10 cellular contexts compared by ENCODE assay signal in the genomic region with DNA sequence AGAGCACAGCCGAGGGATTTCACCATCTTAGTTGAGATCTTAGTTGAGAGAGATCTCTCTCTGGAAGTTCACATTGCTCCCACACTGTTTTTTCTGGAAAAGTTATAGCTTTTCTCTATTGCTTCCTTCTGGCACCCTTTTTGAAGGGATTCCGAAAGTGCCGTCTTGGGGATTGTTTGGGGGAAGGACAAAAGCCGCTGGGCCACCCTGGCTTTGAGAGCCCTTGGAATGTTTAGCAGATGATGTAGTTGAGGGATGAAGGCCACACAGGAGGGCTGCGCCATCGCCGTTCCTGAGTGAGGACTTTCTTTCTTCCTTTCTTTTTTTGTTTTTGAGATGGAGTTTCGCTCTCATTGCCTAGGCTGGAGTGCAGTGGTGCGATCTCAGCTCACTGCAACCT. TPM values are rescaled to one million over a fixed set of nuclear protein-coding genes. Genes with fewer than 3 reads are reported as not detected.
DNase-seq lines count a peak whose midpoint lies in the region; TF ChIP-seq lines count a peak whose summit lies in the region.
"Had no signal": no experiment of that assay in that cellular context is flagged by ENCODE, and none has a peak within 500 bp of the region (broad histone marks: within the 10 kb centered on the region; RNA-seq: fewer than 3 reads in every experiment).

No MANE protein-coding gene starts in this region.

- intact Hi-C loops in spleen (cut with DNase I; ENCODE audit: low total_unique reads) (no loop called here), posterior vena cava (cut with DNase I) (no loop called here)

- H2AFZ ChIP-seq in GM23248: peak overlapping the region; percentile 64

- H3K36me3 ChIP-seq in GM23248 (ENCODE audit: low read depth) (no peaks in the 10 kb centered on the region), adipocyte (ENCODE audit: control insufficient read depth, insufficient read depth, low read length, severe bottlenecking) (no peaks in the 10 kb centered on the region), spleen (no peaks in the 10 kb centered on the region)

- 54 to 60% methylated on average over 9 of the region's 9 CpGs for WGBS in GM23248 (ENCODE audit: low coverage in 1 of 2, low lambda C conversion rate in 2 of 2, missing lambda C conversion rate in 2 of 2), 2 experiments
- 70 to 85% (median 75%) methylated on average over 9 of the region's 9 CpGs for WGBS in spleen, 5 donors

- H3K27ac ChIP-seq in GM23248: peak overlapping the region; percentile 66
- H3K27ac ChIP-seq in spleen: peak overlapping the region in 6 of 8 donors; percentile 28 to 85 (median 72)

- H4K20me1 ChIP-seq in GM23248 (ENCODE audit: insufficient read depth): no peaks in the 10 kb centered on the region

- no peaks in the 10 kb centered on the region for H3K9me3 ChIP-seq in GM23248 (ENCODE audit: low read depth)
- H3K9me3 ChIP-seq in adipocyte (ENCODE audit: control insufficient read depth, low read length): no peaks in the 10 kb centered on the region
- no peaks in the 10 kb centered on the region for H3K9me3 ChIP-seq in spleen

- DNase-seq in GM23248 (no peak), adipocyte (ENCODE audit: low read depth) (no peak), islet precursor cell (peak; percentile 20), spleen (no peak), posterior vena cava (ENCODE audit: low spot score) (no peak), progenitor cell of endocrine pancreas (ENCODE audit: low spot score, unreplicated experiment) (no peak), NCI-H1105 treated with DMSO at 0.1 percent for 48 hours (lab: John Stamatoyannopoulos, UW) (no peak)
- DNase-seq in activated T-cell treated with anti-CD3 and anti-CD28 coated beads, Interleukin-2, amount 50 U/mL, for 1 hour: no peak
- DNase-seq: activated naive CD4-positive, alpha-beta T cell treated with anti-CD3 and anti-CD28 coated beads for 36 hours; NCI-H187 had no signal

- no peak for TF ChIP-seq POLR2A in spleen (IDR thresholded peaks at IDR 0.05)

- H3K4me2 ChIP-seq in GM23248 (ENCODE audit: unreplicated experiment): peak overlapping the region; percentile 31

- no peak for TF ChIP-seq CTCF in spleen (IDR thresholded peaks at IDR 0.05 in 8 of 11, conservative IDR thresholded peaks at IDR 0.05 in 3 of 11)
- no peak for TF ChIP-seq CTCF in progenitor cell of endocrine pancreas (IDR thresholded peaks at IDR 0.05; ENCODE audit: unreplicated experiment)

- no peaks in the 10 kb centered on the region for H3K9me2 ChIP-seq in GM23248 (ENCODE audit: insufficient read depth)

- H3K27me3 Mint-ChIP-seq in progenitor cell of endocrine pancreas: no peaks in the 10 kb centered on the region

- H3K4me1 Mint-ChIP-seq in progenitor cell of endocrine pancreas (ENCODE audit: low read depth): peaks cover 65% of the 10 kb centered on the region

- no peak overlapping the region for H3K27ac Mint-ChIP-seq in progenitor cell of endocrine pancreas
- H3K27ac Mint-ChIP-seq: activated naive CD4-positive, alpha-beta T cell treated with anti-CD3 and anti-CD28 coated beads for 36 hours had no signal

- H3K4me3 ChIP-seq in GM23248: no peak overlapping the region
- no peak overlapping the region for H3K4me3 ChIP-seq in adipocyte (ENCODE audit: low read length)
- H3K4me3 ChIP-seq in spleen: no peak overlapping the region

- H3K9me3 Mint-ChIP-seq in progenitor cell of endocrine pancreas (ENCODE audit: low read depth): no peaks in the 10 kb centered on the region
- H3K9me3 Mint-ChIP-seq: activated naive CD4-positive, alpha-beta T cell treated with anti-CD3 and anti-CD28 coated beads for 36 hours had no signal

- H3F3A ChIP-seq in GM23248 (ENCODE audit: insufficient read depth): no peaks in the 10 kb centered on the region; the same call in 1 of the 2 replicates

- H3K4me3 Mint-ChIP-seq in progenitor cell of endocrine pancreas (ENCODE audit: low read depth): no peak overlapping the region
- H3K4me3 Mint-ChIP-seq: activated naive CD4-positive, alpha-beta T cell treated with anti-CD3 and anti-CD28 coated beads for 36 hours had no signal

- peaks cover 6% of the 10 kb centered on the region for H3K36me3 Mint-ChIP-seq in progenitor cell of endocrine pancreas (ENCODE audit: insufficient read depth)

- peaks cover 27% of the 10 kb centered on the region for H3K4me1 ChIP-seq in GM23248 (ENCODE audit: insufficient read depth)
- peaks cover 19% of the 10 kb centered on the region for H3K4me1 ChIP-seq in adipocyte (ENCODE audit: control insufficient read depth, insufficient read depth, low read length)
- peaks cover 35 to 100% (median 82%) of the 10 kb centered on the region in 6 donors for H3K4me1 ChIP-seq in spleen

- in situ Hi-C loops in GM23248 (cut with MboI): no loop called here

- H3K27me3 ChIP-seq in GM23248 (replicated peaks; ENCODE audit: insufficient read depth) (no peaks in the 10 kb centered on the region), adipocyte (replicated peaks; ENCODE audit: control insufficient read depth, insufficient read depth, low read length) (peaks cover 21% of the 10 kb centered on the region), spleen (replicated peaks in 1 of 7) (no peaks in the 10 kb centered on the region)

- H3K79me2 ChIP-seq in GM23248 (ENCODE audit: insufficient read depth): no peaks in the 10 kb centered on the region

- H3K9ac ChIP-seq in GM23248 (peak overlapping the region; percentile 54), adipocyte (ENCODE audit: low read length) (peak overlapping the region; percentile 25)

RNA-seq across cellular contexts. Expression of gene PLEKHG3, which starts 17.7 kb away (rescaled TPM):
- 4.6 and 6.9 TPM in 2 replicates for total RNA-seq in GM23248 (2014; rRNA removed; shearing (Covaris generic))
- polyA plus RNA-seq in GM23248 (2016; fragmentation: Nextera tagmentation; extraction: Ambion mirVana) (2.1 and 2.4 TPM in 2 replicates), spleen (10 to 100 TPM in 2 of 3 donors, 1 to 10 TPM in 1; 4.5 to 17.1 (median 12.3) TPM)
- total RNA-seq in spleen (10 to 100 TPM; 31.5 to 77.7 (median 56.2) TPM), posterior vena cava (10 to 100 TPM; 54.6 to 58.1 TPM), progenitor cell of endocrine pancreas (76.0 and 81.0 TPM in 2 replicates)
